In the genomic region with DNA sequence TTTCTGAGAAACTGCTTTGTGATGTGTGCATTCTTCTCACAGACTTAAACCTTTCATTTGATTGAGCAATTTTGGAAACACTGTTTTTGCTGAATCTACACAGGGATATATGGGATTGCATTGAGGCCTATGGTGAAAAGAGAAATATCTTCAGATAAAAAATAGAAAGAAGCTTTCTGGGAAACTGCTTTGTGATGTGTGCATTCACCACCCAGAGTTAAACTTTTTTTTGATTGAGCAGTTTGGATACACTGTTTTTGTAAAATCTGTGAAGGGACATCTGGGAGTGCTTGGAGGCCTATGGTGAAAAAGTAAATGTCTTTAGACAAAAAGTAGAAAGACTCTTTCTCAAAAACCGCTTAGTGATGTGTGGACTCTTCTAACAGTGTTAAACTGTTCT, we compare ENCODE assay signal across 28 cellular contexts.
"Had no signal": no experiment of that assay in that cellular context is flagged by ENCODE, and none has a peak within 500 bp of the region (broad histone marks: within the 10 kb centered on the region; RNA-seq: fewer than 3 reads in every experiment).

No MANE protein-coding gene starts in this region.

- H3K27me3 ChIP-seq: stomach, suprapubic skin, testis, thyroid gland, tibial artery, tibial nerve, transverse colon, upper lobe of left lung, upper lobe of right lung, uterus, vagina had no signal

- H3K4me3 Mint-ChIP-seq: stimulated activated effector memory CD8-positive, alpha-beta T cell treated with anti-CD3 and anti-CD28 coated beads, Interleukin-12 subunit alpha, Interleukin-12 subunit beta, amount 100 ng/mL, for 72 hours; stimulated activated memory B cell treated with anti-CD40 and anti-IgM and Interleukin-4, amounts not matched to agents 10 μg/mL and 1 μg/mL and 100 μg/mL, for 72 hours; stimulated activated naive B cell treated with anti-CD40 and anti-IgM and Interleukin-4, amounts not matched to agents 10 μg/mL and 1 μg/mL and 100 μg/mL, for 72 hours; stimulated activated naive CD8-positive, alpha-beta T cell treated with anti-CD3 and anti-CD28 coated beads, Interleukin-15, amount 100 ng/mL, for 72 hours; stimulated activated naive CD8-positive, alpha-beta T cell treated with anti-CD3 and anti-CD28 coated beads, Interleukin-15, Interleukin-2, amounts not matched to agents 100 ng/mL and 50 ng/mL, for 24 hours; type B pancreatic cell had no signal

- H3K36me3 Mint-ChIP-seq: stimulated activated effector memory CD8-positive, alpha-beta T cell treated with anti-CD3 and anti-CD28 coated beads, Interleukin-12 subunit alpha, Interleukin-12 subunit beta, amount 100 ng/mL, for 72 hours; type B pancreatic cell had no signal

- H3K4me1 ChIP-seq: stomach, suprapubic skin, testis, thyroid gland, tibial artery, tibial nerve, transverse colon, upper lobe of left lung, upper lobe of right lung, uterus, vagina had no signal

- H3K36me3 ChIP-seq: stomach, suprapubic skin, thoracic aorta, thyroid gland, tibial artery, tibial nerve, transverse colon, upper lobe of left lung, upper lobe of right lung, uterus, vagina had no signal

- H3K4me3 ChIP-seq: stomach, suprapubic skin, testis, thoracic aorta, thyroid gland, tibial artery, tibial nerve, transverse colon, upper lobe of left lung, upper lobe of right lung, uterus, vagina had no signal

- H3K4me1 Mint-ChIP-seq: stimulated activated effector memory CD8-positive, alpha-beta T cell treated with anti-CD3 and anti-CD28 coated beads, Interleukin-12 subunit alpha, Interleukin-12 subunit beta, amount 100 ng/mL, for 72 hours; stimulated activated memory B cell treated with anti-CD40 and anti-IgM and Interleukin-4, amounts not matched to agents 10 μg/mL and 1 μg/mL and 100 μg/mL, for 72 hours; stimulated activated naive B cell treated with anti-CD40 and anti-IgM and Interleukin-4, amounts not matched to agents 10 μg/mL and 1 μg/mL and 100 μg/mL, for 72 hours; stimulated activated naive CD8-positive, alpha-beta T cell treated with anti-CD3 and anti-CD28 coated beads, Interleukin-15, amount 100 ng/mL, for 72 hours had no signal

- H3K9me3 ChIP-seq: testis, thyroid gland had no signal

- H3K27ac ChIP-seq: stomach, suprapubic skin, testis, thoracic aorta, thyroid gland, tibial artery, tibial nerve, transverse colon, upper lobe of left lung, upper lobe of right lung, uterus, vagina had no signal

- DNase-seq: stimulated activated CD4-positive, alpha-beta T cell treated with anti-CD3 and anti-CD28 coated beads, Interleukin-2, amount 100 ng/mL, for 48 hours; stimulated activated CD4-positive, alpha-beta T cell treated with anti-CD3 and anti-CD28 coated beads, Interleukin-4, amount 100 ng/mL, for 1 hour; stimulated activated CD4-positive, alpha-beta T cell treated with anti-CD3 and anti-CD28 coated beads, Interleukin-4, amount 100 ng/mL, for 24 hours; stimulated activated CD4-positive, alpha-beta T cell treated with anti-CD3 and anti-CD28 coated beads, Interleukin-4, amount 100 ng/mL, for 4 hours; stimulated activated CD8-positive, alpha-beta memory T cell treated with anti-CD3 and anti-CD28 coated beads, Interleukin-4, amount 100 ng/mL, for 48 hours; stimulated activated naive B cell treated with anti-CD40 and anti-IgM and Interleukin-4, amounts not matched to agents 10 μg/mL and 1 μg/mL and 100 μg/mL, for 72 hours; stimulated activated naive CD4-positive, alpha-beta T cell; stimulated activated naive CD4-positive, alpha-beta T cell treated with Interleukin-2 at 50 U/mL for 16 hours; stimulated activated naive CD8-positive, alpha-beta T cell treated with anti-CD3 and anti-CD28 coated beads, Interleukin-15, amount 100 ng/mL, for 72 hours; stimulated activated naive CD8-positive, alpha-beta T cell treated with anti-CD3 and anti-CD28 coated beads, Interleukin-15, Interleukin-2, amounts not matched to agents 100 U/mL and 50 U/mL, for 24 hours; stomach; substantia nigra; testis; thyroid gland; tibial artery; transverse colon; trophoblast cell; upper lobe of left lung; upper lobe of right lung; uterus had no signal

- H3K27ac Mint-ChIP-seq: stimulated activated effector memory CD8-positive, alpha-beta T cell treated with anti-CD3 and anti-CD28 coated beads, Interleukin-12 subunit alpha, Interleukin-12 subunit beta, amount 100 ng/mL, for 72 hours; stimulated activated memory B cell treated with anti-CD40 and anti-IgM and Interleukin-4, amounts not matched to agents 10 μg/mL and 1 μg/mL and 100 μg/mL, for 72 hours; stimulated activated naive B cell treated with anti-CD40 and anti-IgM and Interleukin-4, amounts not matched to agents 10 μg/mL and 1 μg/mL and 100 μg/mL, for 72 hours; stimulated activated naive CD8-positive, alpha-beta T cell treated with anti-CD3 and anti-CD28 coated beads, Interleukin-15, amount 100 ng/mL, for 72 hours; stimulated activated naive CD8-positive, alpha-beta T cell treated with anti-CD3 and anti-CD28 coated beads, Interleukin-15, Interleukin-2, amounts not matched to agents 100 ng/mL and 50 ng/mL, for 24 hours; type B pancreatic cell had no signal

- H3K27me3 Mint-ChIP-seq: stimulated activated memory B cell treated with anti-CD40 and anti-IgM and Interleukin-4, amounts not matched to agents 10 μg/mL and 1 μg/mL and 100 μg/mL, for 72 hours; stimulated activated naive B cell treated with anti-CD40 and anti-IgM and Interleukin-4, amounts not matched to agents 10 μg/mL and 1 μg/mL and 100 μg/mL, for 72 hours; stimulated activated naive CD8-positive, alpha-beta T cell treated with anti-CD3 and anti-CD28 coated beads, Interleukin-15, amount 100 ng/mL, for 72 hours; stimulated activated naive CD8-positive, alpha-beta T cell treated with anti-CD3 and anti-CD28 coated beads, Interleukin-15, Interleukin-2, amounts not matched to agents 100 ng/mL and 50 ng/mL, for 24 hours; type B pancreatic cell had no signal
